11 cellular contexts compared by ENCODE assay signal in the genomic region with DNA sequence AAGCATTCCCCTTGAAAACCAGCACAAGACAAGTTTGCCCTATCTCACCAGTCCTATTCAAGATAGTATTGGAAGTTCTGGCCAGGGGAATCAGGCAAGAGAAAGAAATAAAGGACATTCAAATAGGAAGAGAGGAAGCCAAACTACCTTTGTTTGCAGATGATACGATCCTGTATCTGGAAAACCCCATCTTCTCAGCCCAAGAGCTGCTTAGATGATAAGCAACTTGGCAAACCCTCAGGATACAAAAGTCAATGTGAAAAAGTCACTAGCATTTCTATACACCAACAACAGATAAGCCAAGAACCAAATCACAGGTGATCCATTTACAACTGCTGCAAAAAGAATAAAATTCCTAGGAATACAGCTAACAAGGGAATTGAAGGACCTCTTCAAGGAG.
"Had no signal": no experiment of that assay in that cellular context is flagged by ENCODE, and none has a peak within 500 bp of the region (broad histone marks: within the 10 kb centered on the region; RNA-seq: fewer than 3 reads in every experiment).

No MANE protein-coding gene starts in this region.

- H3K4me2 ChIP-seq: GM23338 had no signal

- H3K36me3 ChIP-seq: HAP-1 had no signal

- H3K4me3 ChIP-seq: GM23248, GM23338, HAP-1 had no signal

- H3K4me1 ChIP-seq: HAP-1 had no signal

- DNase-seq: GM23248, GOT3, H7, H9, HCEC 1CT, HFFc6 had no signal

- H3K27ac ChIP-seq: GM23248 had no signal

- H2AFZ ChIP-seq: GM23248, GM23338 had no signal

- FAIRE-seq: H1, H54 had no signal

- ATAC-seq: GM23338, HCT116 had no signal

- H3K9ac ChIP-seq: GM23248 had no signal
